ENCODE assay signal across 1 cellular context in genomic region chr4:106583567-106583966, GRCh38.
TF ChIP-seq lines count a peak whose summit lies in the region.

No MANE protein-coding gene starts in this region.

TF ChIP-seq in SK-N-SH, 30 proteins besides CTCF, POLR2A, EP300 and RAD21 (continued from another document):
- peak; percentile 63; the same call in 1 of the 2 replicates for TF ChIP-seq ELF1 (IDR thresholded peaks at IDR 0.05)
- no peak for TF ChIP-seq USF2 (IDR thresholded peaks at IDR 0.05; ENCODE audit: borderline replicate concordance, low read depth, low read length)
- peak; percentile 97 for TF ChIP-seq JUND (IDR thresholded peaks at IDR 0.05)
- TF ChIP-seq IRF3 (IDR thresholded peaks at IDR 0.05; ENCODE audit: low read depth, low read length), result no peak
- peak; percentile 92 for TF ChIP-seq TCF12 (IDR thresholded peaks at IDR 0.05)
- 0 out of 2 replicates have a peak, but pooled peaks have one; percentile 47 for TF ChIP-seq ZBTB33 (IDR thresholded peaks at IDR 0.05; ENCODE audit: borderline replicate concordance, low read depth)
- no peak for TF ChIP-seq EZH2phosphoT487 (IDR thresholded peaks at IDR 0.05; ENCODE audit: borderline replicate concordance, low read depth)
